ENCODE assay signal across 11 cellular contexts in genomic region chr16:85205747-85206471, GRCh38.
DNase-seq lines count a peak whose midpoint lies in the region; ATAC-seq and TF ChIP-seq lines count a peak whose summit lies in the region.
"Had no signal": no experiment of that assay in that cellular context is flagged by ENCODE, and none has a peak within 500 bp of the region (broad histone marks: within the 10 kb centered on the region; RNA-seq: fewer than 3 reads in every experiment).

No MANE protein-coding gene starts in this region.

- peak; percentile 18 for ATAC-seq in Right ventricle myocardium superior (ENCODE audit: poor library complexity)
- ATAC-seq in GM21360 (IDR thresholded peaks at IDR 0.05; ENCODE audit: unreplicated experiment): no peak

- H3K36me3 ChIP-seq in mesenchymal stem cell (ENCODE audit: control insufficient read depth in 1 of 2, insufficient read depth in 2 of 2, low read depth in 1 of 2, low read length in 2 of 2): peaks cover 0 to 19% of the 10 kb centered on the region in 2 experiments
- H3K36me3 ChIP-seq: tibial nerve had no signal

- H2AK5ac ChIP-seq in mesenchymal stem cell (ENCODE audit: low read length, severe bottlenecking): peak overlapping the region; percentile 90

- H2AFZ ChIP-seq in mesenchymal stem cell (ENCODE audit: low read depth, low read length): no peak overlapping the region

- H3K4ac ChIP-seq in mesenchymal stem cell (ENCODE audit: low read depth in 1 of 2, low read length in 2 of 2): peak overlapping the region; percentile 49 to 94

- intact Hi-C loops in Right ventricle myocardium superior (cut with DNase I) (no loop called here), cardiac septum (cut with DNase I) (loop anchor here (2.0 kb wide), 1 partner anchor 19 kb away; no protein-coding TSS in a partner anchor)

- 50% methylated on average over 23 of the region's 23 CpGs for WGBS in mesenchymal stem cell

- peak overlapping the region; percentile 41 to 93 for H2BK12ac ChIP-seq in mesenchymal stem cell (ENCODE audit: low read length in 2 of 2)

- H2BK15ac ChIP-seq in mesenchymal stem cell (ENCODE audit: low read depth, poor library complexity, severe bottlenecking): peak overlapping the region; percentile 94

- H4K8ac ChIP-seq in mesenchymal stem cell (ENCODE audit: low read length): peak overlapping the region; percentile 66

- peaks cover 15% of the 10 kb centered on the region for H3K79me1 ChIP-seq in mesenchymal stem cell (replicated peaks; ENCODE audit: low read length, poor library complexity, severe bottlenecking)

- H3K4me3 ChIP-seq in choroid plexus epithelial cell (ENCODE audit: low read depth, low read length): no peak overlapping the region
- no peak overlapping the region for H3K4me3 ChIP-seq in mesenchymal stem cell (ENCODE audit: insufficient read depth in 1 of 2, low read depth in 1 of 2, low read length in 2 of 2)
- H3K4me3 ChIP-seq: tibial nerve had no signal

- no peak overlapping the region for H2BK5ac ChIP-seq in mesenchymal stem cell (ENCODE audit: low read depth, low read length, poor library complexity, severe bottlenecking)

- H3K4me2 ChIP-seq in mesenchymal stem cell (ENCODE audit: low read length, poor library complexity, severe bottlenecking): no peak overlapping the region

- H3K4me1 ChIP-seq in mesenchymal stem cell (ENCODE audit: control insufficient read depth, insufficient read depth, low read depth, low read length): peaks cover 72% of the 10 kb centered on the region

- DNase-seq in Right ventricle myocardium superior: peak; percentile 49
- DNase-seq in cardiac septum (ENCODE audit: low spot score): no peak
- peak; percentile 58 for DNase-seq in choroid plexus epithelial cell (ENCODE audit: low read depth)
- peak; percentile 91 for DNase-seq in mesenchymal stem cell
- DNase-seq in cerebellar nuclear complex (lab: John Stamatoyannopoulos, UW): no peak
- DNase-seq in stimulated activated CD4-positive, alpha-beta T cell treated with anti-CD3 and anti-CD28 coated beads, Interleukin-15, amount 100 ng/mL, for 24 hours: no peak
- no peak for DNase-seq in H4 (ENCODE audit: low spot score)
- DNase-seq: naive B cell; stimulated activated CD4-positive, alpha-beta T cell treated with anti-CD3 and anti-CD28 coated beads, Interleukin-2, amount 100 ng/mL, for 48 hours had no signal

- H3K9me3 ChIP-seq in mesenchymal stem cell (ENCODE audit: control insufficient read depth, low read length): no peaks in the 10 kb centered on the region
- H3K9me3 ChIP-seq: tibial nerve had no signal

- H3K27me3 ChIP-seq in mesenchymal stem cell (ENCODE audit: control insufficient read depth in 1 of 2, insufficient read depth in 1 of 2, low read length in 2 of 2): no peaks in the 10 kb centered on the region
- H3K27me3 ChIP-seq: tibial nerve had no signal

- H3K9ac ChIP-seq in mesenchymal stem cell (ENCODE audit: low read length): no peak overlapping the region

- H3K14ac ChIP-seq in mesenchymal stem cell (ENCODE audit: low read length in 2 of 2): peak overlapping the region in 1 of 2 experiments; percentile 87

- H4K91ac ChIP-seq in mesenchymal stem cell (ENCODE audit: low read length): peak overlapping the region; percentile 91

- H3K18ac ChIP-seq in mesenchymal stem cell (ENCODE audit: low read depth in 1 of 2, low read length in 2 of 2): peak overlapping the region; percentile 80 to 95

- peak overlapping the region; percentile 65 for H2BK120ac ChIP-seq in mesenchymal stem cell (ENCODE audit: low read depth, low read length)

- peak overlapping the region; percentile 8 for H3K27ac ChIP-seq in mesenchymal stem cell (ENCODE audit: low read length, poor library complexity, severe bottlenecking)

- no peak for TF ChIP-seq CTCF in choroid plexus epithelial cell (conservative IDR thresholded peaks at IDR 0.05; ENCODE audit: low read depth, low read length)

- no peak overlapping the region for H3K23ac ChIP-seq in mesenchymal stem cell (ENCODE audit: low read length in 2 of 2)

Comparison
In these comparisons a context has a peak if more than half of its experiments do, and no peak if none do; other contexts are left out.
1. DNase-seq: peak in Right ventricle myocardium superior (single experiment), choroid plexus epithelial cell (single experiment) and mesenchymal stem cell (single experiment); none in cardiac septum (single experiment), cerebellar nuclear complex (0 of 2), stimulated activated CD4-positive, alpha-beta T cell treated with anti-CD3 and anti-CD28 coated beads, Interleukin-15, amount 100 ng/mL, for 24 hours (single experiment) and H4 (single experiment).